8 cellular contexts compared by ENCODE assay signal in genomic region chr10:22335204-22335956, GRCh38. TPM values are rescaled to one million over a fixed set of nuclear protein-coding genes. Genes with fewer than 3 reads are reported as not detected.
DNase-seq lines count a peak whose midpoint lies in the region; ATAC-seq, FAIRE-seq and TF ChIP-seq lines count a peak whose summit lies in the region.

No MANE protein-coding gene starts in this region.

- peak overlapping the region; percentile 58 for H3K27ac ChIP-seq in CD4-positive, alpha-beta memory T cell (ENCODE audit: low read depth, low read length)
- H3K27ac ChIP-seq in RWPE2 (ENCODE audit: poor library complexity, severe bottlenecking): no peak overlapping the region
- H3K27ac ChIP-seq in small intestine (ENCODE audit: low read depth in 1 of 2, low read length in 1 of 2): no peak overlapping the region

- peaks cover 23 to 53% (median 34%) of the 10 kb centered on the region in 4 donors for H3K4me1 Mint-ChIP-seq in CD4-positive, alpha-beta memory T cell
- H3K4me1 Mint-ChIP-seq in brain: peaks cover 18% of the 10 kb centered on the region
- peaks cover 40 to 52% of the 10 kb centered on the region in 2 donors for H3K4me1 Mint-ChIP-seq in immature natural killer cell

- 2 to 4% (median 3%) methylated on average over 68 to 71 of the region's 71 CpGs for WGBS in small intestine, 3 donors

- H3K27me3 Mint-ChIP-seq in CD4-positive, alpha-beta memory T cell: peaks cover 23 to 40% of the 10 kb centered on the region in 2 donors
- H3K27me3 Mint-ChIP-seq in brain (peaks cover 86% of the 10 kb centered on the region), immature natural killer cell (ENCODE audit: low read depth in 3 of 3) (peaks cover 39 to 72% (median 47%) of the 10 kb centered on the region in 3 donors)

- TF ChIP-seq CTCF in RWPE2 (IDR thresholded peaks at IDR 0.05; ENCODE audit: poor library complexity, severe bottlenecking): no peak
- peak in 1 of 2 experiments; percentile 39 for TF ChIP-seq CTCF in brain (conservative IDR thresholded peaks at IDR 0.05)

- intact Hi-C loops in CD4-positive, alpha-beta memory T cell (cut with micrococcal nuclease): loop anchor here (1.0 kb wide), 1 partner anchor 106 kb away; no protein-coding TSS in a partner anchor

- POLR2A ChIA-PET in CD4-positive, alpha-beta memory T cell (lab: Charles Lee; ENCODE audit: partially characterized antibody): interaction anchor here (0.8 to 1.0 kb wide), 2 partner anchors 281 to 332 kb away, joined by 3 to 5 read pairs; partner anchors contain the start of gene DNAJC1

- CTCF ChIA-PET in CD4-positive, alpha-beta memory T cell (lab: Charles Lee; ENCODE audit: partially characterized antibody): interaction anchor here (0.7 kb wide), 1 partner anchor 8 kb away, joined by 4 read pairs; no protein-coding TSS in a partner anchor

- peaks cover 0 to 18% of the 10 kb centered on the region in 2 donors for H3K36me3 Mint-ChIP-seq in CD4-positive, alpha-beta memory T cell
- H3K36me3 Mint-ChIP-seq in brain (peaks cover 18% of the 10 kb centered on the region), immature natural killer cell (peaks cover 0 to 3% (median 0%) of the 10 kb centered on the region in 3 donors)

- H3K9me3 Mint-ChIP-seq in CD4-positive, alpha-beta memory T cell: peaks cover 0 to 30% (median 4%) of the 10 kb centered on the region in 8 donors
- H3K9me3 Mint-ChIP-seq in brain (peaks cover 2 to 17% (median 11%) of the 10 kb centered on the region in 5 experiments), immature natural killer cell (peaks cover 0 to 2% (median 0%) of the 10 kb centered on the region in 6 donors)

- H3K9me3 ChIP-seq in CD4-positive, alpha-beta memory T cell (ENCODE audit: control insufficient read depth in 1 of 2, low read length in 2 of 2): no peaks in the 10 kb centered on the region
- H3K9me3 ChIP-seq in RWPE2 (ENCODE audit: severe bottlenecking) (peaks cover 3% of the 10 kb centered on the region), small intestine (ENCODE audit: control insufficient read depth, low read depth) (no peaks in the 10 kb centered on the region)

- peak overlapping the region; percentile 92 to 96 (median 95) for H3K27ac Mint-ChIP-seq in CD4-positive, alpha-beta memory T cell
- H3K27ac Mint-ChIP-seq in brain (peak overlapping the region in 1 of 5 experiments; percentile 31), immature natural killer cell (peak overlapping the region; percentile 51 to 96 (median 94))

- peak overlapping the region; percentile 84 to 96 (median 87) for H3K4me3 Mint-ChIP-seq in CD4-positive, alpha-beta memory T cell
- H3K4me3 Mint-ChIP-seq in brain (peak overlapping the region; percentile 69 to 84 (median 77)), immature natural killer cell (peak overlapping the region; percentile 87 to 93 (median 89))

- ATAC-seq in GM21529 (IDR thresholded peaks at IDR 0.05; ENCODE audit: unreplicated experiment): peak; percentile 48
- ATAC-seq in RWPE2 (ENCODE audit: low read depth): peak; percentile 37; the same call in 1 of the 3 replicates

- no peak for FAIRE-seq in small intestine (lab: Jason Lieb, UNC)

- peaks cover 59% of the 10 kb centered on the region for H3K4me1 ChIP-seq in CD4-positive, alpha-beta memory T cell (ENCODE audit: insufficient read depth, low read length)
- H3K4me1 ChIP-seq in RWPE2 (ENCODE audit: insufficient read depth, poor library complexity, severe bottlenecking): peaks cover 10% of the 10 kb centered on the region
- peaks cover 6 to 9% of the 10 kb centered on the region in 2 donors for H3K4me1 ChIP-seq in small intestine (ENCODE audit: control insufficient read depth in 2 of 2, insufficient read depth in 1 of 2, low read depth in 1 of 2, low read length in 1 of 2)

- DNase-seq in CD4-positive, alpha-beta memory T cell: peak; percentile 80 to 88 (median 84)
- DNase-seq in RWPE2 (ENCODE audit: low spot score) (no peak), immature natural killer cell (peak; percentile 79 to 82 (median 82)), small intestine (peak; percentile 46), SHP77 treated with DMSO at 0.1 percent for 48 hours (lab: John Stamatoyannopoulos, UW) (no peak), COR-L47 (lab: John Stamatoyannopoulos, UW) (no peak)

- H3K4me3 ChIP-seq in CD4-positive, alpha-beta memory T cell (ENCODE audit: low read length in 2 of 2): peak overlapping the region; percentile 9 to 52
- H3K4me3 ChIP-seq in RWPE2 (ENCODE audit: severe bottlenecking) (peak overlapping the region; percentile 28), small intestine (ENCODE audit: low read depth in 1 of 2, low read length in 2 of 2) (peak overlapping the region; percentile 31 to 56)

- H3K27me3 ChIP-seq in CD4-positive, alpha-beta memory T cell (ENCODE audit: insufficient read depth, low read length): peaks cover 45% of the 10 kb centered on the region
- H3K27me3 ChIP-seq in RWPE2 (ENCODE audit: insufficient read depth, poor library complexity, severe bottlenecking): peaks cover 66% of the 10 kb centered on the region
- peaks cover 2 to 25% of the 10 kb centered on the region in 2 donors for H3K27me3 ChIP-seq in small intestine (ENCODE audit: control insufficient read depth in 2 of 2, insufficient read depth in 2 of 2, low read length in 2 of 2)

- no peaks in the 10 kb centered on the region for H3K36me3 ChIP-seq in CD4-positive, alpha-beta memory T cell (ENCODE audit: insufficient read depth, low read length)
- peaks cover 7% of the 10 kb centered on the region for H3K36me3 ChIP-seq in RWPE2 (ENCODE audit: low read depth)
- H3K36me3 ChIP-seq in small intestine (ENCODE audit: control insufficient read depth in 2 of 2, insufficient read depth in 2 of 2, low read length in 2 of 2): no peaks in the 10 kb centered on the region

RNA-seq across cellular contexts. Expression of gene SPAG6, which starts 9.9 kb away (rescaled TPM):
- not detected for total RNA-seq in CD4-positive, alpha-beta memory T cell
- not detected for polyA plus RNA-seq in CD4-positive, alpha-beta memory T cell
- polyA plus RNA-seq in brain (ENCODE audit: insufficient read depth, low read depth, low replicate concordance): 16.3 TPM
- polyA plus RNA-seq in immature natural killer cell: not detected
- polyA plus RNA-seq in small intestine: under 1 TPM in 2 of 3 donors, not detected in 1; 0.04 to 0.27 TPM

RNA-seq across cellular contexts. Expression of gene BMI1, which starts 14.5 kb away (rescaled TPM):
- 100 to 1,000 TPM in 1 of 2 experiments, 10 to 100 TPM in 1; 99.0 to 108 TPM for total RNA-seq in CD4-positive, alpha-beta memory T cell
- polyA plus RNA-seq in CD4-positive, alpha-beta memory T cell: 10 to 100 TPM; 40.5 to 54.5 TPM
- 32.5 TPM for polyA plus RNA-seq in brain (ENCODE audit: insufficient read depth, low read depth, low replicate concordance)
- polyA plus RNA-seq in immature natural killer cell: 10 to 100 TPM; 23.4 to 52.9 (median 29.6) TPM
- polyA plus RNA-seq in small intestine: 10 to 100 TPM; 10.3 to 22.0 (median 17.3) TPM

RNA-seq across cellular contexts. Expression of gene COMMD3, which starts 19.2 kb away (rescaled TPM):
- 10 to 100 TPM; 67.9 to 68.5 TPM for total RNA-seq in CD4-positive, alpha-beta memory T cell
- polyA plus RNA-seq in CD4-positive, alpha-beta memory T cell: 10 to 100 TPM; 71.1 to 88.1 TPM
- polyA plus RNA-seq in brain (ENCODE audit: insufficient read depth, low read depth, low replicate concordance) (64.7 TPM), immature natural killer cell (100 to 1,000 TPM in 1 of 3 donors, 10 to 100 TPM in 2; 80.5 to 112 (median 82.6) TPM), small intestine (10 to 100 TPM; 44.3 to 71.8 (median 70.3) TPM)

Comparison
In these comparisons a context has a peak if more than half of its experiments do, and no peak if none do; other contexts are left out.
1. DNase-seq: peak in CD4-positive, alpha-beta memory T cell (5 of 5), immature natural killer cell (3 of 3) and small intestine (single experiment); none in RWPE2 (single experiment), SHP77 treated with DMSO at 0.1 percent for 48 hours (single experiment) and COR-L47 (single experiment).
2. RNA of gene SPAG6, which starts 9.9 kb away (polyA plus RNA-seq): 16.3 TPM in brain (single experiment); 0.04 to 0.27 TPM in small intestine, not detected in CD4-positive, alpha-beta memory T cell and not detected in immature natural killer cell; every median in the first group is over 10 times any median in the second.
3. Peak in every context shown above with its lines, with median percentiles within 50 percentile points of each other: H3K4me3 ChIP-seq and H3K4me3 Mint-ChIP-seq.